13 cellular contexts compared by ENCODE assay signal in the genomic region with DNA sequence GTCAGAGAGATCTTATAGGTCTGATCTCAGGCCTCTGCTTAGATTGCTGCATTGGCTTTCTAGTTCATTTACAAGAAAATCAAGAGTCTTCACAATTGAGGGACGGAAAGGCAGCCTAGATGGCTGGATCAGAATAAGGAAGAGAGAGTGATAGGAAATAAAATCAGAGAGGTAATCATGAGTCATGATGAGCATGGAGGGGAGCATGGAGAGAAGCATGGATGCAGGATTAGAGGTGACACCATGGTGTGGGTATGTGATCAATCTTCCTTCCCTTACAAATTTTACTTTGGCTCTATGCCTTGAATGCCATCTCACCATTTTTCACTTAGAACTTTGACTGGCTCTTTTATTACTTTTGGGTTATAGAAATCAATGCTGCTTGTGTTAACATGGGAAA. TPM values are rescaled to one million over a fixed set of nuclear protein-coding genes. Genes with fewer than 3 reads are reported as not detected.
DNase-seq lines count a peak whose midpoint lies in the region; ATAC-seq, FAIRE-seq and TF ChIP-seq lines count a peak whose summit lies in the region.
"Had no signal": no experiment of that assay in that cellular context is flagged by ENCODE, and none has a peak within 500 bp of the region (broad histone marks: within the 10 kb centered on the region; RNA-seq: fewer than 3 reads in every experiment).

No MANE protein-coding gene starts in this region.

- DNase-seq in DND-41 = no peak
- DNase-seq in Karpas-422 = no peak
- no peak for DNase-seq in dorsolateral prefrontal cortex
- DNase-seq in neural progenitor cell (ENCODE audit: low spot score) = no peak
- no peak for DNase-seq in stimulated activated CD4-positive, alpha-beta T cell treated with anti-CD3 and anti-CD28 coated beads, Interleukin-4, amount 100 ng/mL, for 1 hour
- DNase-seq in hepatic stellate cell (ENCODE audit: low spot score) = no peak
- no peak for DNase-seq in GM12891 (ENCODE audit: insufficient read length, low spot score)
- DNase-seq in posterior vena cava (ENCODE audit: low spot score) = no peak
- DNase-seq: activated T-cell treated with anti-CD3 and anti-CD28 coated beads, Interleukin-2, amount 50 U/mL, for 24 hours; NCI-H774; stimulated activated CD4-positive, alpha-beta T cell treated with anti-CD3 and anti-CD28 coated beads, Interleukin-12 subunit alpha, Interleukin-12 subunit beta, amount 100 ng/mL, for 4 hours had no signal

- 0 out of 2 replicates have a peak overlapping the region, but pooled peaks have one; percentile 100 for H3K27ac ChIP-seq in DND-41 (ENCODE audit: low read length)
- H3K27ac ChIP-seq in Karpas-422 (ENCODE audit: low read length) = no peak overlapping the region
- H3K27ac ChIP-seq in dorsolateral prefrontal cortex = no peak overlapping the region
- no peak overlapping the region for H3K27ac ChIP-seq in neural progenitor cell

- H3K36me3 ChIP-seq in DND-41 (ENCODE audit: insufficient read depth, low read length) (peaks cover 49% of the 10 kb centered on the region), Karpas-422 (ENCODE audit: insufficient read depth, low read length) (peaks cover 36% of the 10 kb centered on the region), neural progenitor cell (peaks cover 10% of the 10 kb centered on the region)

- TF ChIP-seq CTCF in DND-41 (IDR thresholded peaks at IDR 0.05; ENCODE audit: borderline replicate concordance, extremely low read depth, low read length, poor library complexity, severe bottlenecking) (no peak), dorsolateral prefrontal cortex (IDR thresholded peaks at IDR 0.05 in 54 of 56, conservative IDR thresholded peaks at IDR 0.05 in 2 of 56; ENCODE audit: low read depth in 1 of 56, partially characterized antibody in 56 of 56) (no peak), neural progenitor cell (IDR thresholded peaks at IDR 0.05) (no peak)

- no peaks in the 10 kb centered on the region for H3K9me3 Mint-ChIP-seq in neural progenitor cell
- H3K9me3 Mint-ChIP-seq: activated T-cell treated with anti-CD3 and anti-CD28 coated beads, Interleukin-2, amount 50 U/mL, for 24 hours had no signal

- no peaks in the 10 kb centered on the region for H3K27me3 Mint-ChIP-seq in neural progenitor cell (ENCODE audit: insufficient read depth, low read depth)
- H3K27me3 Mint-ChIP-seq: activated T-cell treated with anti-CD3 and anti-CD28 coated beads, Interleukin-2, amount 50 U/mL, for 24 hours had no signal

- no peak for TF ChIP-seq POLR2A in GM12891 (IDR thresholded peaks at IDR 0.05; ENCODE audit: low read depth, low read length)

- H3K4me1 Mint-ChIP-seq in neural progenitor cell = peaks cover 8% of the 10 kb centered on the region

- H3K27ac Mint-ChIP-seq in neural progenitor cell = no peak overlapping the region
- H3K27ac Mint-ChIP-seq: activated T-cell treated with anti-CD3 and anti-CD28 coated beads, Interleukin-2, amount 50 U/mL, for 24 hours had no signal

- H3K4me2 ChIP-seq in DND-41 (ENCODE audit: insufficient read depth, low read length) (peak overlapping the region; percentile 88), Karpas-422 (ENCODE audit: low read depth, low read length, poor library complexity, severe bottlenecking) (peak overlapping the region; percentile 98), neural progenitor cell (peak overlapping the region; percentile 91)

- no peak overlapping the region for H3K4me3 Mint-ChIP-seq in neural progenitor cell
- H3K4me3 Mint-ChIP-seq: activated T-cell treated with anti-CD3 and anti-CD28 coated beads, Interleukin-2, amount 50 U/mL, for 24 hours had no signal

- H4K20me1 ChIP-seq in DND-41 (ENCODE audit: insufficient read depth, low read length) = peaks cover 20% of the 10 kb centered on the region; the same call in 1 of the 2 replicates
- H4K20me1 ChIP-seq in Karpas-422 (ENCODE audit: insufficient read depth, low read depth, low read length) = peaks cover 12% of the 10 kb centered on the region
- H4K20me1 ChIP-seq in neural progenitor cell (ENCODE audit: low read depth) = peaks cover 21% of the 10 kb centered on the region

- H3K4me1 ChIP-seq in DND-41 (ENCODE audit: insufficient read depth, low read length) = peaks cover 46% of the 10 kb centered on the region
- peaks cover 36% of the 10 kb centered on the region for H3K4me1 ChIP-seq in Karpas-422 (ENCODE audit: low read length)
- H3K4me1 ChIP-seq in neural progenitor cell = peaks cover 8% of the 10 kb centered on the region

- H3K9me2 ChIP-seq in Karpas-422 (replicated peaks; ENCODE audit: insufficient read depth, low read length) = no peaks in the 10 kb centered on the region

- FAIRE-seq in GM12891 (lab: Jason Lieb, UNC) = no peak
- FAIRE-seq: GM18507 had no signal

- H3K27me3 ChIP-seq in DND-41 (ENCODE audit: insufficient read depth, low read length, poor library complexity) (no peaks in the 10 kb centered on the region), Karpas-422 (ENCODE audit: low read length) (no peaks in the 10 kb centered on the region), dorsolateral prefrontal cortex (no peaks in the 10 kb centered on the region), neural progenitor cell (no peaks in the 10 kb centered on the region)

- H3K79me2 ChIP-seq in DND-41 (ENCODE audit: insufficient read depth, low read length) (peaks cover 67% of the 10 kb centered on the region), Karpas-422 (ENCODE audit: low read length) (peaks cover 63% of the 10 kb centered on the region), neural progenitor cell (ENCODE audit: low read depth) (peaks cover 59% of the 10 kb centered on the region)

- H2AFZ ChIP-seq in DND-41 (ENCODE audit: low read depth, low read length) = no peak overlapping the region
- no peak overlapping the region for H2AFZ ChIP-seq in Karpas-422 (ENCODE audit: low read length)
- no peak overlapping the region for H2AFZ ChIP-seq in neural progenitor cell (replicated peaks)

- no peak for ATAC-seq in DND-41 (ENCODE audit: insufficient read depth, low read depth)

- H3K36me3 Mint-ChIP-seq in neural progenitor cell = peaks cover 11% of the 10 kb centered on the region

- H3K9me3 ChIP-seq in DND-41 (ENCODE audit: insufficient read depth, low read length, severe bottlenecking) (no peaks in the 10 kb centered on the region), Karpas-422 (ENCODE audit: low read length) (no peaks in the 10 kb centered on the region), neural progenitor cell (ENCODE audit: low read depth) (no peaks in the 10 kb centered on the region)

- no peaks in the 10 kb centered on the region for H3F3A ChIP-seq in neural progenitor cell (ENCODE audit: low read depth)

- H3K4me3 ChIP-seq in DND-41 (ENCODE audit: low read depth in 1 of 2, low read length in 2 of 2) (peak overlapping the region; percentile 92 to 95), Karpas-422 (ENCODE audit: low read length) (peak overlapping the region; percentile 80), dorsolateral prefrontal cortex (peak overlapping the region in 43 of 59 donors; percentile 73 to 100 (median 97)), neural progenitor cell (peak overlapping the region; percentile 94)

- H3K9ac ChIP-seq in DND-41 (ENCODE audit: low read depth, low read length) (peak overlapping the region; percentile 73), Karpas-422 (ENCODE audit: low read length) (peak overlapping the region; percentile 83), neural progenitor cell (peak overlapping the region; percentile 98)

- intact Hi-C loops in dorsolateral prefrontal cortex (cut with DNase I) = loop anchor here (5.0 to 10.0 kb wide), 3 partner anchors 70 to 102 kb away; a partner anchor contains a TSS
- intact Hi-C loops in posterior vena cava (cut with DNase I) = loop anchor here in 1 of 2 donors (10.0 kb wide), 1 partner anchor 90 kb away; no protein-coding TSS in a partner anchor

TF ChIP-seq in GM12891, 5 proteins besides CTCF, POLR2A, EP300 and RAD21:
- TF ChIP-seq SPI1 (IDR thresholded peaks at IDR 0.05; ENCODE audit: low read depth, low read length) (no peak), POLR2AphosphoS5 (IDR thresholded peaks at IDR 0.05; ENCODE audit: low read depth, low read length) (no peak), TAF1 (IDR thresholded peaks at IDR 0.05; ENCODE audit: low read depth, low read length) (no peak), PAX5 (IDR thresholded peaks at IDR 0.05; ENCODE audit: insufficient read depth, low read length, severe bottlenecking) (no peak), POU2F2 (IDR thresholded peaks at IDR 0.05; ENCODE audit: low read depth, low read length) (no peak)

RNA-seq across cellular contexts. Expression of a gene that starts 1.4 kb away (rescaled TPM):
- 27.9 and 30.1 TPM in 2 replicates for total RNA-seq in Karpas-422 (2014; rRNA removed; shearing (Covaris generic); ENCODE audit: low replicate concordance)
- total RNA-seq in dorsolateral prefrontal cortex = 10 to 100 TPM; 23.8 to 46.6 (median 33.8) TPM
- 76.5 and 122 TPM in 2 replicates for total RNA-seq in neural progenitor cell (ENCODE audit: low replicate concordance)
- polyA plus RNA-seq in GM12891 (2012; ENCODE audit: low read depth, missing spikeins) = 68.0 TPM
- total RNA-seq in posterior vena cava = 10 to 100 TPM; 37.5 to 38.8 TPM

RNA-seq across cellular contexts. Expression of a gene that starts 1.7 kb away (rescaled TPM):
- total RNA-seq in Karpas-422 (2014; rRNA removed; shearing (Covaris generic); ENCODE audit: low replicate concordance) = 61.1 and 79.7 TPM in 2 replicates
- 100 to 1,000 TPM in 17 of 120 experiments, 10 to 100 TPM in 103; 47.8 to 122 (median 86.3) TPM for total RNA-seq in dorsolateral prefrontal cortex
- total RNA-seq in neural progenitor cell (ENCODE audit: low replicate concordance) = 76.3 and 82.2 TPM in 2 replicates
- polyA plus RNA-seq in GM12891 (2012; ENCODE audit: low read depth, missing spikeins) = 63.6 TPM
- 10 to 100 TPM; 28.2 to 31.4 TPM for total RNA-seq in posterior vena cava

RNA-seq across cellular contexts. Expression of a gene that starts 49.1 kb away (rescaled TPM):
- total RNA-seq in Karpas-422 (2014; rRNA removed; shearing (Covaris generic); ENCODE audit: low replicate concordance) = not detected in 2 replicates
- total RNA-seq in dorsolateral prefrontal cortex (1 to 10 TPM in 1 of 120 experiments, under 1 TPM in 61, not detected in 58; 0.17 to 1.1 (median 0.39) TPM), neural progenitor cell (ENCODE audit: low replicate concordance) (not detected in 2 replicates), posterior vena cava (under 1 TPM; 0.28 to 0.38 TPM)
- not detected for polyA plus RNA-seq in GM12891 (2012; ENCODE audit: low read depth, missing spikeins)
- polyA plus RNA-seq: urinary bladder had no signal

RNA-seq across cellular contexts. Expression of a gene that starts 56.4 kb away (rescaled TPM):
- not detected in 2 replicates for total RNA-seq in Karpas-422 (2014; rRNA removed; shearing (Covaris generic); ENCODE audit: low replicate concordance)
- total RNA-seq in dorsolateral prefrontal cortex (10 to 100 TPM; 14.4 to 25.9 (median 20.1) TPM), neural progenitor cell (ENCODE audit: low replicate concordance) (53.4 and 59.4 TPM in 2 replicates), posterior vena cava (10 to 100 TPM; 19.0 to 25.1 TPM)
- 12.3 TPM for polyA plus RNA-seq in GM12891 (2012; ENCODE audit: low read depth, missing spikeins)
